8 cellular contexts compared by ENCODE assay signal in genomic region chr3:111737712-111738097, GRCh38.
DNase-seq lines count a peak whose midpoint lies in the region; ATAC-seq, FAIRE-seq and TF ChIP-seq lines count a peak whose summit lies in the region.

No MANE protein-coding gene starts in this region.

- H3K4me3 Mint-ChIP-seq in activated naive CD8-positive, alpha-beta T cell treated with anti-CD3 and anti-CD28 coated beads, Interleukin-2, amount 50 U/mL, for 24 hours, result no peak overlapping the region
- H3K4me3 Mint-ChIP-seq in activated naive CD8-positive, alpha-beta T cell treated with anti-CD3 and anti-CD28 coated beads for 36 hours, result no peak overlapping the region
- H3K4me3 Mint-ChIP-seq in effector memory CD8-positive, alpha-beta T cell, result no peak overlapping the region
- H3K4me3 Mint-ChIP-seq in stimulated activated naive B cell treated with anti-CD40 and anti-IgM and Interleukin-4, amounts not matched to agents 10 μg/mL and 1 μg/mL and 100 μg/mL, for 72 hours, result no peak overlapping the region

- peak overlapping the region; percentile 10 for H3K27ac Mint-ChIP-seq in activated naive CD8-positive, alpha-beta T cell treated with anti-CD3 and anti-CD28 coated beads, Interleukin-2, amount 50 U/mL, for 24 hours
- H3K27ac Mint-ChIP-seq in activated naive CD8-positive, alpha-beta T cell treated with anti-CD3 and anti-CD28 coated beads for 36 hours, result no peak overlapping the region
- peak overlapping the region in 1 of 2 donors; percentile 53 for H3K27ac Mint-ChIP-seq in effector memory CD8-positive, alpha-beta T cell
- no peak overlapping the region for H3K27ac Mint-ChIP-seq in stimulated activated naive B cell treated with anti-CD40 and anti-IgM and Interleukin-4, amounts not matched to agents 10 μg/mL and 1 μg/mL and 100 μg/mL, for 72 hours

- H3K27ac ChIP-seq in right cardiac atrium (ENCODE audit: low read length) (peak overlapping the region; percentile 93), colonic mucosa (no peak overlapping the region)

- no peak for ATAC-seq in activated naive CD8-positive, alpha-beta T cell treated with anti-CD3 and anti-CD28 coated beads, Interleukin-2, amount 50 U/mL, for 24 hours
- peak; percentile 70 to 88 for ATAC-seq in right cardiac atrium
- no peak for ATAC-seq in effector memory CD8-positive, alpha-beta T cell (replicated peaks)
- ATAC-seq in stimulated activated naive B cell treated with anti-CD40 and anti-IgM and Interleukin-4, amounts not matched to agents 10 μg/mL and 1 μg/mL and 100 μg/mL, for 72 hours (replicated peaks), result no peak

- TF ChIP-seq CTCF in colonic mucosa (IDR thresholded peaks at IDR 0.05), result no peak

- H3K9me3 ChIP-seq in right cardiac atrium (ENCODE audit: control insufficient read depth, low read length) (no peaks in the 10 kb centered on the region), colonic mucosa (no peaks in the 10 kb centered on the region)

- H3K9ac ChIP-seq in colonic mucosa (ENCODE audit: low read depth in 2 of 2, low read length in 2 of 2), result no peak overlapping the region

- H3K36me3 Mint-ChIP-seq in activated naive CD8-positive, alpha-beta T cell treated with anti-CD3 and anti-CD28 coated beads, Interleukin-2, amount 50 U/mL, for 24 hours (ENCODE audit: low read depth), result peaks cover 17% of the 10 kb centered on the region
- H3K36me3 Mint-ChIP-seq in activated naive CD8-positive, alpha-beta T cell treated with anti-CD3 and anti-CD28 coated beads for 36 hours, result peaks cover 13% of the 10 kb centered on the region
- H3K36me3 Mint-ChIP-seq in effector memory CD8-positive, alpha-beta T cell (ENCODE audit: insufficient read depth), result no peaks in the 10 kb centered on the region
- H3K36me3 Mint-ChIP-seq in stimulated activated naive B cell treated with anti-CD40 and anti-IgM and Interleukin-4, amounts not matched to agents 10 μg/mL and 1 μg/mL and 100 μg/mL, for 72 hours, result peaks cover 0 to 11% of the 10 kb centered on the region in 2 donors

- intact Hi-C loops in right cardiac atrium (cut with DNase I) (loop anchor here in 1 of 4 donors (10.0 kb wide), 1 partner anchor 127 kb away; no protein-coding TSS in a partner anchor), colonic mucosa (cut with DNase I) (no loop called here)

- WGBS in right cardiac atrium, result 15% methylated on average over 3 of the region's 3 CpGs

- no peaks in the 10 kb centered on the region for H3K36me3 ChIP-seq in colonic mucosa

- no peaks in the 10 kb centered on the region for H3K27me3 ChIP-seq in right cardiac atrium (ENCODE audit: control insufficient read depth, insufficient read depth)
- H3K27me3 ChIP-seq in colonic mucosa, result no peaks in the 10 kb centered on the region

- H3K4me1 ChIP-seq in right cardiac atrium (ENCODE audit: control insufficient read depth, insufficient read depth, low read length) (peaks cover 12% of the 10 kb centered on the region), colonic mucosa (no peaks in the 10 kb centered on the region)

- no peaks in the 10 kb centered on the region for H3K27me3 Mint-ChIP-seq in activated naive CD8-positive, alpha-beta T cell treated with anti-CD3 and anti-CD28 coated beads, Interleukin-2, amount 50 U/mL, for 24 hours
- H3K27me3 Mint-ChIP-seq in activated naive CD8-positive, alpha-beta T cell treated with anti-CD3 and anti-CD28 coated beads for 36 hours, result no peaks in the 10 kb centered on the region
- no peaks in the 10 kb centered on the region for H3K27me3 Mint-ChIP-seq in effector memory CD8-positive, alpha-beta T cell
- H3K27me3 Mint-ChIP-seq in stimulated activated naive B cell treated with anti-CD40 and anti-IgM and Interleukin-4, amounts not matched to agents 10 μg/mL and 1 μg/mL and 100 μg/mL, for 72 hours, result no peaks in the 10 kb centered on the region

- no peak for FAIRE-seq in urothelium cell line (lab: Jason Lieb, UNC)

- H3K9me3 Mint-ChIP-seq in activated naive CD8-positive, alpha-beta T cell treated with anti-CD3 and anti-CD28 coated beads, Interleukin-2, amount 50 U/mL, for 24 hours, result peaks cover 7% of the 10 kb centered on the region
- H3K9me3 Mint-ChIP-seq in activated naive CD8-positive, alpha-beta T cell treated with anti-CD3 and anti-CD28 coated beads for 36 hours, result peaks cover 5% of the 10 kb centered on the region
- H3K9me3 Mint-ChIP-seq in effector memory CD8-positive, alpha-beta T cell, result no peaks in the 10 kb centered on the region
- H3K9me3 Mint-ChIP-seq in stimulated activated naive B cell treated with anti-CD40 and anti-IgM and Interleukin-4, amounts not matched to agents 10 μg/mL and 1 μg/mL and 100 μg/mL, for 72 hours, result no peaks in the 10 kb centered on the region

- no peak overlapping the region for H3K4me3 ChIP-seq in right cardiac atrium (ENCODE audit: low read length)
- H3K4me3 ChIP-seq in colonic mucosa, result no peak overlapping the region

- DNase-seq in activated naive CD8-positive, alpha-beta T cell treated with anti-CD3 and anti-CD28 coated beads, Interleukin-2, amount 50 U/mL, for 24 hours, result no peak
- DNase-seq in activated naive CD8-positive, alpha-beta T cell treated with anti-CD3 and anti-CD28 coated beads for 36 hours, result no peak
- DNase-seq in NCI-H2107 treated with DMSO at 0.1 percent for 48 hours (lab: John Stamatoyannopoulos, UW; ENCODE audit: unreplicated experiment) (peak; percentile 80), right cardiac atrium (peak in 1 of 3 donors; percentile 29), urothelium cell line (ENCODE audit: low spot score) (peak; percentile 70), colonic mucosa (no peak)
- no peak for DNase-seq in effector memory CD8-positive, alpha-beta T cell
- DNase-seq in stimulated activated naive B cell treated with anti-CD40 and anti-IgM and Interleukin-4, amounts not matched to agents 10 μg/mL and 1 μg/mL and 100 μg/mL, for 72 hours, result no peak

- H3K4me1 Mint-ChIP-seq in activated naive CD8-positive, alpha-beta T cell treated with anti-CD3 and anti-CD28 coated beads, Interleukin-2, amount 50 U/mL, for 24 hours, result peaks cover 34% of the 10 kb centered on the region
- peaks cover 24% of the 10 kb centered on the region for H3K4me1 Mint-ChIP-seq in activated naive CD8-positive, alpha-beta T cell treated with anti-CD3 and anti-CD28 coated beads for 36 hours
- H3K4me1 Mint-ChIP-seq in effector memory CD8-positive, alpha-beta T cell (ENCODE audit: low read depth in 2 of 2), result peaks cover 9 to 13% of the 10 kb centered on the region in 2 donors
- H3K4me1 Mint-ChIP-seq in stimulated activated naive B cell treated with anti-CD40 and anti-IgM and Interleukin-4, amounts not matched to agents 10 μg/mL and 1 μg/mL and 100 μg/mL, for 72 hours, result no peaks in the 10 kb centered on the region

Comparison
In these comparisons a context has a peak if more than half of its experiments do, and no peak if none do; other contexts are left out.
1. ATAC-seq: peak in right cardiac atrium (2 of 2); none in activated naive CD8-positive, alpha-beta T cell treated with anti-CD3 and anti-CD28 coated beads, Interleukin-2, amount 50 U/mL, for 24 hours (single experiment), effector memory CD8-positive, alpha-beta T cell (single experiment) and stimulated activated naive B cell treated with anti-CD40 and anti-IgM and Interleukin-4, amounts not matched to agents 10 μg/mL and 1 μg/mL and 100 μg/mL, for 72 hours (0 of 2).
2. DNase-seq: peak in NCI-H2107 treated with DMSO at 0.1 percent for 48 hours (single experiment) and urothelium cell line (single experiment); none in activated naive CD8-positive, alpha-beta T cell treated with anti-CD3 and anti-CD28 coated beads, Interleukin-2, amount 50 U/mL, for 24 hours (single experiment), activated naive CD8-positive, alpha-beta T cell treated with anti-CD3 and anti-CD28 coated beads for 36 hours (single experiment), colonic mucosa (single experiment), effector memory CD8-positive, alpha-beta T cell (0 of 3) and stimulated activated naive B cell treated with anti-CD40 and anti-IgM and Interleukin-4, amounts not matched to agents 10 μg/mL and 1 μg/mL and 100 μg/mL, for 72 hours (single experiment).